16 cellular contexts compared by ENCODE assay signal in genomic region chr1:88134983-88135921, GRCh38.
DNase-seq lines count a peak whose midpoint lies in the region; ATAC-seq, FAIRE-seq and TF ChIP-seq lines count a peak whose summit lies in the region.
"Had no signal": no experiment of that assay in that cellular context is flagged by ENCODE, and none has a peak within 500 bp of the region (broad histone marks: within the 10 kb centered on the region; RNA-seq: fewer than 3 reads in every experiment).

No MANE protein-coding gene starts in this region.

- POLR2A ChIA-PET in A549 (lab: Yijun Ruan, JAX) (no interaction called here), WTC11 (lab: Charles Lee) (no interaction called here)

- no peak overlapping the region for H3K9ac ChIP-seq in HUES6 (ENCODE audit: low read length)
- no peak overlapping the region for H3K9ac ChIP-seq in MM.1S (ENCODE audit: low read length)
- H3K9ac ChIP-seq: BLaER1 treated with 17β-estradiol and CSF1 and Interleukin-3, amounts not matched to agents 10 nM and 100 nM had no signal

- FAIRE-seq in A549 (lab: Jason Lieb, UNC), result no peak
- FAIRE-seq: GM12878, HTR-8/SVneo had no signal

- no peaks in the 10 kb centered on the region for H4K20me1 ChIP-seq in MM.1S (ENCODE audit: insufficient read depth, low read length)
- H4K20me1 ChIP-seq: BLaER1 treated with 17β-estradiol and CSF1 and Interleukin-3, amounts not matched to agents 10 nM and 100 nM had no signal

- H3K4me1 Mint-ChIP-seq in WTC11, result peaks cover 41% of the 10 kb centered on the region
- H3K4me1 Mint-ChIP-seq: CD4-positive, CD25-positive, alpha-beta regulatory T cell had no signal

- H3K9me3 ChIP-seq in A549, result no peaks in the 10 kb centered on the region
- H3K9me3 ChIP-seq in HUES6 (ENCODE audit: control insufficient read depth, insufficient read depth, low read depth, low read length), result peaks cover 4% of the 10 kb centered on the region; the same call in 1 of the 2 replicates
- H3K9me3 ChIP-seq in MM.1S (replicated peaks; ENCODE audit: insufficient read depth, low read length), result no peaks in the 10 kb centered on the region
- H3K9me3 ChIP-seq in stomach, result no peaks in the 10 kb centered on the region

- H3K9me3 Mint-ChIP-seq in WTC11, result peaks cover 12% of the 10 kb centered on the region

- TF ChIP-seq POLR2A in A549 (IDR thresholded peaks at IDR 0.05; ENCODE audit: low read length), result no peak
- no peak for TF ChIP-seq POLR2A in stomach (IDR thresholded peaks at IDR 0.05)

- H3K27me3 Mint-ChIP-seq in WTC11 (ENCODE audit: low read depth), result no peaks in the 10 kb centered on the region; the same call in 1 of the 2 replicates
- H3K27me3 Mint-ChIP-seq: CD4-positive, CD25-positive, alpha-beta regulatory T cell had no signal

- no peak for DNase-seq in A549 (ENCODE audit: low read depth in 1 of 2, low spot score in 1 of 2)
- no peak for DNase-seq in WTC11 (ENCODE audit: low spot score)
- peak; percentile 14 for DNase-seq in iPS-NIHi7 (ENCODE audit: extremely low spot score)
- DNase-seq in MM.1S, result no peak
- no peak for DNase-seq in stomach
- no peak for DNase-seq in DMS 273 treated with DMSO at 0.1 percent for 48 hours (lab: John Stamatoyannopoulos, UW)
- DNase-seq: 8988T; ACHN; CD4-positive, CD25-positive, alpha-beta regulatory T cell; DMS79; GOT3; HCEC 1CT had no signal

- no peak for TF ChIP-seq RAD21 in A549 (conservative IDR thresholded peaks at IDR 0.05 in 1 of 2, IDR thresholded peaks at IDR 0.05 in 1 of 2)

- 72% methylated on average over 7 of the region's 7 CpGs for WGBS in A549 (ENCODE audit: missing lambda C conversion rate)
- WGBS in stomach, 5 donors, result 84 to 92% (median 90%) methylated on average over 7 of the region's 7 CpGs

- ATAC-seq in A549, result no peak
- peak; percentile 65 for ATAC-seq in WTC11
- ATAC-seq: GM12878 had no signal

- no peaks in the 10 kb centered on the region for H3K9me2 ChIP-seq in MM.1S (replicated peaks; ENCODE audit: insufficient read depth, low read length)

- H3K4me3 ChIP-seq in A549 (no peak overlapping the region), HUES6 (ENCODE audit: low read depth, low read length) (no peak overlapping the region), MM.1S (ENCODE audit: low read length) (no peak overlapping the region), stomach (no peak overlapping the region)
- H3K4me3 ChIP-seq: BLaER1 treated with 17β-estradiol and CSF1 and Interleukin-3, amounts not matched to agents 10 nM and 100 nM; GM12878 had no signal

- no peak overlapping the region for H3K4me3 Mint-ChIP-seq in WTC11
- H3K4me3 Mint-ChIP-seq: CD4-positive, CD25-positive, alpha-beta regulatory T cell had no signal

- no peak overlapping the region for H2AFZ ChIP-seq in MM.1S (ENCODE audit: low read length)

- intact Hi-C loops in stomach (cut with DNase I; ENCODE audit: low total_unique reads), result no loop called here

- CTCF ChIA-PET in A549 (lab: Yijun Ruan, JAX) (no interaction called here), WTC11 (lab: Charles Lee) (interaction anchor here (1.4 kb wide), 1 partner anchor 16 kb away, joined by 4 read pairs; no protein-coding TSS in a partner anchor)

- H3K36me3 ChIP-seq in HUES6 (ENCODE audit: control insufficient read depth, insufficient read depth, low read length) (no peaks in the 10 kb centered on the region), MM.1S (replicated peaks; ENCODE audit: insufficient read depth, low read length) (no peaks in the 10 kb centered on the region), stomach (no peaks in the 10 kb centered on the region)
- H3K36me3 ChIP-seq: BLaER1 treated with 17β-estradiol and CSF1 and Interleukin-3, amounts not matched to agents 10 nM and 100 nM had no signal

- H3K27me3 ChIP-seq in HUES6 (ENCODE audit: control insufficient read depth, insufficient read depth, low read length), result no peaks in the 10 kb centered on the region
- no peaks in the 10 kb centered on the region for H3K27me3 ChIP-seq in MM.1S (replicated peaks; ENCODE audit: insufficient read depth, low read length)
- no peaks in the 10 kb centered on the region for H3K27me3 ChIP-seq in stomach
- H3K27me3 ChIP-seq: BLaER1 treated with 17β-estradiol and CSF1 and Interleukin-3, amounts not matched to agents 10 nM and 100 nM had no signal

- H3K27ac ChIP-seq in A549, result no peak overlapping the region
- peak overlapping the region; percentile 64; the same call in 1 of the 2 replicates for H3K27ac ChIP-seq in HUES6 (ENCODE audit: low read depth, low read length)
- no peak overlapping the region for H3K27ac ChIP-seq in MM.1S (ENCODE audit: low read length)
- no peak overlapping the region for H3K27ac ChIP-seq in stomach
- H3K27ac ChIP-seq: BLaER1 treated with 17β-estradiol and CSF1 and Interleukin-3, amounts not matched to agents 10 nM and 100 nM had no signal

- TF ChIP-seq CTCF in A549 (IDR thresholded peaks at IDR 0.05), result no peak
- no peak for TF ChIP-seq CTCF in WTC11 (IDR thresholded peaks at IDR 0.05)
- no peak for TF ChIP-seq CTCF in MM.1S (IDR thresholded peaks at IDR 0.05; ENCODE audit: low read length)
- TF ChIP-seq CTCF in stomach (IDR thresholded peaks at IDR 0.05), result no peak

- H3F3A ChIP-seq in MM.1S (ENCODE audit: insufficient read depth, low read length), result no peaks in the 10 kb centered on the region

- peak overlapping the region; percentile 43 for H3K27ac Mint-ChIP-seq in WTC11
- H3K27ac Mint-ChIP-seq: CD4-positive, CD25-positive, alpha-beta regulatory T cell had no signal

- H3K4me2 ChIP-seq in A549 (no peak overlapping the region), MM.1S (ENCODE audit: low read depth, low read length) (no peak overlapping the region)
- H3K4me2 ChIP-seq: BLaER1 treated with 17β-estradiol and CSF1 and Interleukin-3, amounts not matched to agents 10 nM and 100 nM had no signal

- no peak for TF ChIP-seq EP300 in A549 (IDR thresholded peaks at IDR 0.05)
- no peak for TF ChIP-seq EP300 in stomach (IDR thresholded peaks at IDR 0.05)

- H3K36me3 Mint-ChIP-seq in WTC11, result peaks cover 9% of the 10 kb centered on the region
- H3K36me3 Mint-ChIP-seq: CD4-positive, CD25-positive, alpha-beta regulatory T cell had no signal

- no peaks in the 10 kb centered on the region for H3K4me1 ChIP-seq in A549
- peaks cover 16% of the 10 kb centered on the region for H3K4me1 ChIP-seq in HUES6 (ENCODE audit: control insufficient read depth, insufficient read depth, low read length)
- H3K4me1 ChIP-seq in MM.1S (ENCODE audit: low read length), result no peaks in the 10 kb centered on the region
- H3K4me1 ChIP-seq in stomach, result no peaks in the 10 kb centered on the region
- H3K4me1 ChIP-seq: BLaER1 treated with 17β-estradiol and CSF1 and Interleukin-3, amounts not matched to agents 10 nM and 100 nM had no signal

- H3K79me2 ChIP-seq in MM.1S (ENCODE audit: low read length), result no peaks in the 10 kb centered on the region

TF ChIP-seq in A549, 52 proteins besides CTCF, POLR2A, EP300 and RAD21:
- TF ChIP-seq HMGXB4 (CRISPR knock-in tag; IDR thresholded peaks at IDR 0.05; ENCODE audit: borderline replicate concordance) (no peak), MAFK (IDR thresholded peaks at IDR 0.05; ENCODE audit: partially characterized antibody) (peak; percentile 50)

TF ChIP-seq in WTC11, 78 proteins besides CTCF, POLR2A, EP300 and RAD21:
- TF ChIP-seq NR1H2 (CRISPR knock-in tag; IDR thresholded peaks at IDR 0.05) (no peak), ZNF671 (CRISPR knock-in tag; IDR thresholded peaks at IDR 0.05) (no peak), ZNF423 (CRISPR knock-in tag; IDR thresholded peaks at IDR 0.05) (peak; percentile 77), FOXK1 (CRISPR knock-in tag; IDR thresholded peaks at IDR 0.05) (no peak), SP1 (CRISPR knock-in tag; conservative IDR thresholded peaks at IDR 0.05) (no peak), ZNF512 (CRISPR knock-in tag; IDR thresholded peaks at IDR 0.05; ENCODE audit: borderline replicate concordance) (no peak)
- TF ChIP-seq, protein P1, sequence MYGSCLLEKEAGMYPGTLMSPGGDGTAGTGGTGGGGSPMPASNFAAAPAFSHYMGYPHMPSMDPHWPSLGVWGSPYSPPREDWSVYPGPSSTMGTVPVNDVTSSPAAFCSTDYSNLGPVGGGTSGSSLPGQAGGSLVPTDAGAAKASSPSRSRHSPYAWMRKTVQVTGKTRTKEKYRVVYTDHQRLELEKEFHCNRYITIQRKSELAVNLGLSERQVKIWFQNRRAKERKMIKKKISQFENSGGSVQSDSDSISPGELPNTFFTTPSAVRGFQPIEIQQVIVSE (CRISPR knock-in tag; IDR thresholded peaks at IDR 0.05; ENCODE audit: borderline replicate concordance), result no peak
- TF ChIP-seq, protein P2, sequence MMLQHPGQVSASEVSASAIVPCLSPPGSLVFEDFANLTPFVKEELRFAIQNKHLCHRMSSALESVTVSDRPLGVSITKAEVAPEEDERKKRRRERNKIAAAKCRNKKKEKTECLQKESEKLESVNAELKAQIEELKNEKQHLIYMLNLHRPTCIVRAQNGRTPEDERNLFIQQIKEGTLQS (CRISPR knock-in tag; conservative IDR thresholded peaks at IDR 0.05), result no peak
